ENCODE assay signal across 8 cellular contexts in the genomic region with DNA sequence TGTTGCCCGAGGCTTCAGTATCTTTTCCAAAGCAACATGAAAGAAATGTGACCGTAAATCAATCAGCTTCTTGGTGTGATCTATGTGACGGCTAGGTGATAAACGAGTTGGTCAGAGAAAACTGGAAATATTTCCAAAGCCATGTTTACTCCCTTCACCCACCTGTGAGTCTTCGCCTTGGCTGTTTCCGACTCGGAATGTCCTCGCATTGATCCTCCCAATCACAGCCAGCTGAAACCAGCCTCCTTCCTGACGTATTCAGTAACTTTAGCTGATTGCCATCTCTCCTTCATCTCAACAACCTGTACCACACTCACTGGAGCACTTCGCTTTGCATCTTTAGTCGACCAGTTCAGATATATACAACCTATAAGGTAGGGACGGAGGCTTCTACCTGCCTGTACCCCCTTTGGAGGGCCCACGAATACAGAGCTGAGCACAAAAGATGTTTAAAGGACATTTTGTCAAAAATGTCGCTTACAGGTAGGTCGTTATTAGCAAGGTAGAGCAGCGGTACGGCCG. TPM values are rescaled to one million over a fixed set of nuclear protein-coding genes. Genes with fewer than 3 reads are reported as not detected.
A peak's percentile ranks its signal among the peaks of the same experiment; 100 is the strongest.
DNase-seq lines count a peak whose midpoint lies in the region; ATAC-seq and TF ChIP-seq lines count a peak whose summit lies in the region.

No MANE protein-coding gene starts in this region.

- in situ Hi-C loops in Panc1 (cut with HindIII; ENCODE audit: low pct_unique_long_range_greater_than_20kb, low sequenced_read_pairs), result no loop called here

- H3K36me3 ChIP-seq in Panc1 (ENCODE audit: control insufficient read depth, insufficient read depth, low read length) (peaks cover 30% of the 10 kb centered on the region), endocrine pancreas (ENCODE audit: control insufficient read depth, insufficient read depth, low read length) (peaks cover 6% of the 10 kb centered on the region), muscle layer of duodenum (ENCODE audit: control insufficient read depth in 1 of 2, insufficient read depth in 2 of 2, low read length in 2 of 2) (peaks cover 39 to 48% of the 10 kb centered on the region in 2 donors)

- DNase-seq in SIG-M5 treated with dmso at 0.1 percent for 504 hours (lab: John Stamatoyannopoulos, UW; ENCODE audit: unreplicated experiment) (peak; percentile 22), SIG-M5 (lab: John Stamatoyannopoulos, UW) (no peak), Panc1 (ENCODE audit: low read depth, low spot score) (no peak), RPMI8226 (no peak), CD1c-positive myeloid dendritic cell (ENCODE audit: extremely low spot score) (no peak)
- no peak for DNase-seq in activated CD8-positive, alpha-beta memory T cell treated with anti-CD3 and anti-CD28 coated beads, Interleukin-2, amount 50 U/mL, for 4 hours

- intact Hi-C loops in Panc1 (cut with micrococcal nuclease; ENCODE audit: unreplicated experiment), result no loop called here

- no peaks in the 10 kb centered on the region for H3K27me3 ChIP-seq in Panc1 (ENCODE audit: control insufficient read depth, insufficient read depth, low read length)
- no peaks in the 10 kb centered on the region for H3K27me3 ChIP-seq in endocrine pancreas (ENCODE audit: control insufficient read depth, insufficient read depth, low read length)
- H3K27me3 ChIP-seq in muscle layer of duodenum (ENCODE audit: low read depth, low read length), result no peaks in the 10 kb centered on the region

- H3K4me3 ChIP-seq in Panc1 (ENCODE audit: low read depth in 2 of 2, low read length in 2 of 2), result peak overlapping the region; percentile 63 to 84
- peak overlapping the region; percentile 93 for H3K4me3 ChIP-seq in endocrine pancreas (ENCODE audit: control insufficient read depth, insufficient read depth, low read length)
- peak overlapping the region; percentile 73 to 95 for H3K4me3 ChIP-seq in muscle layer of duodenum (ENCODE audit: low read depth in 1 of 2, low read length in 2 of 2)

- peak overlapping the region; percentile 93 for H3K9ac ChIP-seq in endocrine pancreas (ENCODE audit: control insufficient read depth, insufficient read depth, low read length)

- peak overlapping the region; percentile 96 for H3K27ac ChIP-seq in Panc1 (ENCODE audit: low read length)
- H3K27ac ChIP-seq in muscle layer of duodenum (ENCODE audit: low read length), result peak overlapping the region; percentile 61

- ATAC-seq in Panc1, result peak; percentile 7; the same call in 1 of the 2 replicates

- no peak for TF ChIP-seq CTCF in Panc1 (IDR thresholded peaks at IDR 0.05)

- POLR2A ChIA-PET in Panc1 (lab: Charles Lee), result interaction anchor here (0.6 to 0.7 kb wide), 2 partner anchors 26 to 35 kb away, joined by 3 to 8 read pairs; no protein-coding TSS in a partner anchor

- no peaks in the 10 kb centered on the region for H3K9me3 ChIP-seq in Panc1 (ENCODE audit: control insufficient read depth, insufficient read depth, low read depth, low read length)
- no peaks in the 10 kb centered on the region for H3K9me3 ChIP-seq in endocrine pancreas (ENCODE audit: control insufficient read depth, low read length)
- no peaks in the 10 kb centered on the region for H3K9me3 ChIP-seq in muscle layer of duodenum (ENCODE audit: control insufficient read depth in 1 of 2, low read length in 2 of 2)

- BruUV-seq in Panc1 (replicated peaks; lab: Mats Ljungman, UMichigan), result no TSS peak

- H3K4me1 ChIP-seq in Panc1 (ENCODE audit: control insufficient read depth, insufficient read depth, low read length) (peaks cover 38% of the 10 kb centered on the region), endocrine pancreas (ENCODE audit: control insufficient read depth, insufficient read depth, low read length) (peaks cover 7% of the 10 kb centered on the region), muscle layer of duodenum (ENCODE audit: control insufficient read depth in 1 of 2, insufficient read depth in 2 of 2, low read length in 2 of 2) (peaks cover 0 to 24% of the 10 kb centered on the region in 2 donors)

- CTCF ChIA-PET in Panc1 (lab: Charles Lee), result interaction anchor here (1.0 kb wide), 1 partner anchor 8 kb away, joined by 3 read pairs; no protein-coding TSS in a partner anchor

RNA-seq across cellular contexts. Expression of a gene that starts 7.2 kb away (rescaled TPM):
- total RNA-seq in Panc1 (2021; ENCODE audit: unreplicated experiment), result 865 TPM
- 861 TPM for polyA plus RNA-seq in Panc1 (2012; ENCODE audit: insufficient read length)

RNA-seq across cellular contexts. Expression of a gene that starts 21.8 kb away (rescaled TPM):
- not detected for total RNA-seq in Panc1 (2021; ENCODE audit: unreplicated experiment)
- 0.08 TPM for polyA plus RNA-seq in Panc1 (2012; ENCODE audit: insufficient read length)

RNA-seq across cellular contexts. Expression of a gene that starts 36.2 kb away (rescaled TPM):
- total RNA-seq in Panc1 (2021; ENCODE audit: unreplicated experiment), result not detected
- not detected for polyA plus RNA-seq in Panc1 (2012; ENCODE audit: insufficient read length)

RNA-seq across cellular contexts. Expression of a gene that starts 59.9 kb away (rescaled TPM):
- total RNA-seq in Panc1 (2021; ENCODE audit: unreplicated experiment), result 44.8 TPM
- 30.3 TPM for polyA plus RNA-seq in Panc1 (2012; ENCODE audit: insufficient read length)
